Comparison of ENCODE assay signal across 13 cellular contexts in the genomic region with DNA sequence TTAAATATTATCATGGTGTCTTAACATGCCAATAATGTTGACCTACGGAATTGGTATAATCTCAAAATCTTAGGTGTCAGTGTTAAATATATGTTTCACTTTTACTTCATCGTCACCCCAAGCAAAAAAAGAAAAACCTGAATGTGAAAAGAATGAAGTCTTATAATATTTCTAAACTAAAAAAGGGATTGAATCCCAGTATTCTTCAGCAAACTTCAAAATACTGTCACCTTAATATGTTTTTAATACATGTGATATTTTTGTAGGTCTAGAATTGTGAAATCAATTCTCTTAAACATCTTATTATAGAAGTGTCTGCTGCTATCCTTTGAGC. TPM values are rescaled to one million over a fixed set of nuclear protein-coding genes. Genes with fewer than 3 reads are reported as not detected.
A peak's percentile ranks its signal among the peaks of the same experiment; 100 is the strongest.
DNase-seq lines count a peak whose midpoint lies in the region; ATAC-seq and TF ChIP-seq lines count a peak whose summit lies in the region.
"Had no signal": no experiment of that assay in that cellular context is flagged by ENCODE, and none has a peak within 500 bp of the region (broad histone marks: within the 10 kb centered on the region; RNA-seq: fewer than 3 reads in every experiment).

No MANE protein-coding gene starts in this region.

- DNase-seq in CD8-positive, alpha-beta T cell: no peak
- no peak for DNase-seq in T-cell
- DNase-seq in effector memory CD8-positive, alpha-beta T cell: no peak
- DNase-seq in transverse colon: no peak
- no peak for DNase-seq in superior temporal gyrus (ENCODE audit: extremely low spot score)
- no peak for DNase-seq in left colon
- DNase-seq: anterior cingulate cortex, DMS153, left ventricle myocardium superior, NCI-H146 had no signal

- no peak overlapping the region for H3K4me3 ChIP-seq in CD8-positive, alpha-beta T cell (ENCODE audit: low read depth, low read length)
- H3K4me3 ChIP-seq in transverse colon: no peak overlapping the region

- WGBS in transverse colon (ENCODE audit: low coverage in 1 of 2), 2 donors: 68 to 88% methylated on average over 2 of the region's 2 CpGs

- H3K36me3 Mint-ChIP-seq in CD8-positive, alpha-beta T cell: peaks cover 21% of the 10 kb centered on the region
- H3K36me3 Mint-ChIP-seq in T-cell: peaks cover 3% of the 10 kb centered on the region
- peaks cover 38% of the 10 kb centered on the region for H3K36me3 Mint-ChIP-seq in effector memory CD8-positive, alpha-beta T cell (ENCODE audit: insufficient read depth)

- no peaks in the 10 kb centered on the region for H3K27me3 ChIP-seq in CD8-positive, alpha-beta T cell (ENCODE audit: insufficient read depth, low read length)
- H3K27me3 ChIP-seq in transverse colon: no peaks in the 10 kb centered on the region
- H3K27me3 ChIP-seq: foreskin keratinocyte had no signal

- CTCF ChIA-PET in CD8-positive, alpha-beta T cell (lab: Charles Lee): interaction anchor here (0.8 to 5.3 kb wide), 15 partner anchors 9 to 192 kb away, joined by 3 to 35 read pairs (median 5); partner anchors contain the start of gene UBE2D2
- CTCF ChIA-PET in T-cell (lab: Charles Lee): interaction anchor here (0.6 to 2.3 kb wide), 16 partner anchors 10 to 188 kb away, joined by 3 to 36 read pairs (median 4); partner anchors contain the start of gene UBE2D2 (in 1 of the 2)

- in situ Hi-C loops in transverse colon (cut with MboI; ENCODE audit: low pct_ligation_motif_present in 1 of 4, low pct_unique_long_range_greater_than_20kb in 1 of 4, low sequenced_read_pairs in 3 of 4): no loop called here

- no peaks in the 10 kb centered on the region for H3K36me3 ChIP-seq in CD8-positive, alpha-beta T cell (ENCODE audit: insufficient read depth, low read length)
- H3K36me3 ChIP-seq in transverse colon: no peaks in the 10 kb centered on the region

- no peak for TF ChIP-seq EP300 in transverse colon (IDR thresholded peaks at IDR 0.05; ENCODE audit: low read depth)

- no peaks in the 10 kb centered on the region for H3K9me3 ChIP-seq in CD8-positive, alpha-beta T cell (ENCODE audit: low read length)
- H3K9me3 ChIP-seq in transverse colon: no peaks in the 10 kb centered on the region

- no peaks in the 10 kb centered on the region for H3K27me3 Mint-ChIP-seq in CD8-positive, alpha-beta T cell (ENCODE audit: low read depth)
- H3K27me3 Mint-ChIP-seq in T-cell: no peaks in the 10 kb centered on the region
- no peaks in the 10 kb centered on the region for H3K27me3 Mint-ChIP-seq in effector memory CD8-positive, alpha-beta T cell
- H3K27me3 Mint-ChIP-seq: naive B cell had no signal

- POLR2A ChIA-PET in CD8-positive, alpha-beta T cell (lab: Charles Lee): interaction anchor here (1.0 to 3.7 kb wide), 4 partner anchors 10 to 56 kb away, joined by 3 to 19 read pairs (median 12); partner anchors contain the start of gene UBE2D2
- POLR2A ChIA-PET in T-cell (lab: Charles Lee): interaction anchor here (0.7 to 1.7 kb wide), 4 partner anchors 10 to 1027 kb away, joined by 3 to 4 read pairs (median 4); no protein-coding TSS in a partner anchor

- H3K4me3 Mint-ChIP-seq in CD8-positive, alpha-beta T cell: peak overlapping the region; percentile 61
- peak overlapping the region; percentile 58 to 66 (median 59) for H3K4me3 Mint-ChIP-seq in T-cell
- H3K4me3 Mint-ChIP-seq in effector memory CD8-positive, alpha-beta T cell: peak overlapping the region; percentile 66 to 67

- peaks cover 76% of the 10 kb centered on the region for H3K4me1 Mint-ChIP-seq in CD8-positive, alpha-beta T cell (ENCODE audit: low read depth)
- H3K4me1 Mint-ChIP-seq in T-cell: peaks cover 67 to 78% (median 77%) of the 10 kb centered on the region in 3 donors
- H3K4me1 Mint-ChIP-seq in effector memory CD8-positive, alpha-beta T cell (ENCODE audit: low read depth in 2 of 2): peaks cover 42 to 61% of the 10 kb centered on the region in 2 donors

- intact Hi-C loops in CD8-positive, alpha-beta T cell (cut with DNase I, micrococcal nuclease): loop anchor here (1.0 to 5.0 kb wide), 10 partner anchors 10 to 190 kb away; partner anchors contain the start of gene UBE2D2 (in 1 of the 2)
- intact Hi-C loops in transverse colon (cut with DNase I; ENCODE audit: low total_unique reads) (no loop called here), left colon (cut with DNase I, micrococcal nuclease) (no loop called here)

- no peak overlapping the region for H3K27ac ChIP-seq in 22Rv1
- H3K27ac ChIP-seq in CD8-positive, alpha-beta T cell (ENCODE audit: low read depth, low read length): no peak overlapping the region
- no peak overlapping the region for H3K27ac ChIP-seq in transverse colon
- H3K27ac ChIP-seq: foreskin keratinocyte had no signal

- TF ChIP-seq CTCF in 22Rv1 (IDR thresholded peaks at IDR 0.05) (peak; percentile 51), transverse colon (IDR thresholded peaks at IDR 0.05) (peak in 1 of 5 experiments; percentile 4)
- no peak for TF ChIP-seq CTCF in CD8-positive, alpha-beta T cell (IDR thresholded peaks at IDR 0.05)

- H3K4me1 ChIP-seq in CD8-positive, alpha-beta T cell (ENCODE audit: insufficient read depth, low read length): peaks cover 72% of the 10 kb centered on the region
- peaks cover 10 to 76% (median 25%) of the 10 kb centered on the region in 4 donors for H3K4me1 ChIP-seq in transverse colon

- H3K27ac Mint-ChIP-seq in CD8-positive, alpha-beta T cell: peak overlapping the region; percentile 85
- peak overlapping the region; percentile 93 to 95 for H3K27ac Mint-ChIP-seq in T-cell
- H3K27ac Mint-ChIP-seq in effector memory CD8-positive, alpha-beta T cell: peak overlapping the region; percentile 76 to 90

- no peak for ATAC-seq in CD8-positive, alpha-beta T cell
- ATAC-seq in T-cell (replicated peaks in 1 of 4): no peak
- ATAC-seq in effector memory CD8-positive, alpha-beta T cell (replicated peaks): no peak
- no peak for ATAC-seq in left colon
- ATAC-seq: foreskin keratinocyte had no signal

- no peak for TF ChIP-seq POLR2A in transverse colon (IDR thresholded peaks at IDR 0.05)

- no peaks in the 10 kb centered on the region for H3K9me3 Mint-ChIP-seq in CD8-positive, alpha-beta T cell
- no peaks in the 10 kb centered on the region for H3K9me3 Mint-ChIP-seq in T-cell
- H3K9me3 Mint-ChIP-seq in effector memory CD8-positive, alpha-beta T cell: no peaks in the 10 kb centered on the region
- H3K9me3 Mint-ChIP-seq: naive B cell had no signal

RNA-seq across cellular contexts. Expression of gene UBE2D2, which starts 14.1 kb away (rescaled TPM):
- total RNA-seq in CD8-positive, alpha-beta T cell: 100 to 1,000 TPM; 180 TPM
- 100 to 1,000 TPM; 138 to 176 (median 152) TPM for total RNA-seq in T-cell
- total RNA-seq in transverse colon: 100 to 1,000 TPM in 2 of 4 donors, 10 to 100 TPM in 2; 45.6 to 134 (median 80.8) TPM
- total RNA-seq in left colon: 100 to 1,000 TPM; 139 to 152 TPM

Comparison
In these comparisons a context has a peak if more than half of its experiments do, and no peak if none do; other contexts are left out.
1. intact Hi-C loops: an anchor here in CD8-positive, alpha-beta T cell (1.0 to 5.0 kb wide); none called in transverse colon and left colon.